ENCODE assay signal across 11 cellular contexts in genomic region chr5:126492939-126493338, GRCh38.
A peak's percentile ranks its signal among the peaks of the same experiment; 100 is the strongest.
DNase-seq lines count a peak whose midpoint lies in the region; ATAC-seq and TF ChIP-seq lines count a peak whose summit lies in the region.
"Had no signal": no experiment of that assay in that cellular context is flagged by ENCODE, and none has a peak within 500 bp of the region (broad histone marks: within the 10 kb centered on the region; RNA-seq: fewer than 3 reads in every experiment).

No MANE protein-coding gene starts in this region.

- H3K4me1 ChIP-seq in OCI-LY7 (ENCODE audit: insufficient read depth, low read length, poor library complexity, severe bottlenecking) (peaks cover 2% of the 10 kb centered on the region), esophagus muscularis mucosa (peaks cover 5 to 33% (median 22%) of the 10 kb centered on the region in 4 donors), gastrocnemius medialis (no peaks in the 10 kb centered on the region)

- 75% methylated on average over 8 of the region's 8 CpGs for WGBS in esophagus muscularis mucosa

- no peaks in the 10 kb centered on the region for H3K9me3 ChIP-seq in OCI-LY7 (ENCODE audit: low read length)
- no peaks in the 10 kb centered on the region for H3K9me3 ChIP-seq in esophagus muscularis mucosa
- no peaks in the 10 kb centered on the region for H3K9me3 ChIP-seq in gastrocnemius medialis
- H3K9me3 ChIP-seq: SJSA1 had no signal

- H3K4me3 ChIP-seq in OCI-LY7 (ENCODE audit: low read depth, low read length, poor library complexity, severe bottlenecking) (no peak overlapping the region), esophagus muscularis mucosa (no peak overlapping the region), gastrocnemius medialis (no peak overlapping the region), coronary artery (no peak overlapping the region)
- H3K4me3 ChIP-seq: SJSA1 had no signal

- DNase-seq in NCI-H1417 (lab: John Stamatoyannopoulos, UW) (peak; percentile 1 to 16 (median 10)), NCI-H1417 treated with DMSO at 0.1 percent for 48 hours (lab: John Stamatoyannopoulos, UW) (no peak), OCI-LY7 (ENCODE audit: low spot score) (no peak), esophagus muscularis mucosa (ENCODE audit: extremely low spot score) (no peak), gastrocnemius medialis (no peak), midbrain (lab: John Stamatoyannopoulos, UW) (no peak), coronary artery (ENCODE audit: low spot score) (no peak)
- DNase-seq: activated T-cell treated with anti-CD3 and anti-CD28 coated beads, Interleukin-2, amount 50 U/mL, for 1 hour; naive B cell had no signal

- no peak overlapping the region for H2AFZ ChIP-seq in OCI-LY7 (ENCODE audit: low read length)

- peak; percentile 44; the same call in 1 of the 2 replicates for TF ChIP-seq CTCF in OCI-LY7 (conservative IDR thresholded peaks at IDR 0.05; ENCODE audit: low read length)
- TF ChIP-seq CTCF in esophagus muscularis mucosa (IDR thresholded peaks at IDR 0.05) = peak in 2 of 3 experiments; percentile 22 to 37
- TF ChIP-seq CTCF in gastrocnemius medialis (IDR thresholded peaks at IDR 0.05 in 4 of 5, conservative IDR thresholded peaks at IDR 0.05 in 1 of 5) = peak in 3 of 5 experiments; percentile 7 to 37 (median 7)
- TF ChIP-seq CTCF in coronary artery (IDR thresholded peaks at IDR 0.05) = no peak

- H3K4me2 ChIP-seq in OCI-LY7 (ENCODE audit: low read length) = no peak overlapping the region

- no peak overlapping the region for H3K27ac ChIP-seq in OCI-LY7 (ENCODE audit: low read depth, low read length, poor library complexity, severe bottlenecking)
- no peak overlapping the region for H3K27ac ChIP-seq in esophagus muscularis mucosa (replicated peaks in 1 of 4)
- no peak overlapping the region for H3K27ac ChIP-seq in gastrocnemius medialis
- no peak overlapping the region for H3K27ac ChIP-seq in coronary artery
- H3K27ac ChIP-seq: SJSA1 had no signal

- H4K20me1 ChIP-seq in OCI-LY7 (ENCODE audit: insufficient read depth, low read length) = no peaks in the 10 kb centered on the region

- intact Hi-C loops in OCI-LY7 (cut with micrococcal nuclease; ENCODE audit: unreplicated experiment) (no loop called here), esophagus muscularis mucosa (cut with DNase I) (loop anchor here (5.0 kb wide), 2 partner anchors 44 to 141 kb away; no protein-coding TSS in a partner anchor), gastrocnemius medialis (cut with DNase I; ENCODE audit: low total_unique reads) (loop anchor here (2.0 kb wide), 1 partner anchor 138 kb away; no protein-coding TSS in a partner anchor)

- no peak for TF ChIP-seq EP300 in esophagus muscularis mucosa (IDR thresholded peaks at IDR 0.05)

- TF ChIP-seq POLR2A in esophagus muscularis mucosa (IDR thresholded peaks at IDR 0.05; ENCODE audit: low read depth) (no peak), gastrocnemius medialis (IDR thresholded peaks at IDR 0.05) (no peak)

- no peaks in the 10 kb centered on the region for H3K9me2 ChIP-seq in OCI-LY7 (ENCODE audit: insufficient read depth, low read length)

- H3K27me3 ChIP-seq in esophagus muscularis mucosa = no peaks in the 10 kb centered on the region
- no peaks in the 10 kb centered on the region for H3K27me3 ChIP-seq in gastrocnemius medialis
- H3K27me3 ChIP-seq: SJSA1 had no signal

- in situ Hi-C loops in gastrocnemius medialis (cut with MboI; ENCODE audit: low sequenced_read_pairs in 4 of 4) = no loop called here

- CTCF ChIA-PET in OCI-LY7 (lab: Charles Lee; ENCODE audit: unreplicated experiment) = no interaction called here

- H3K36me3 ChIP-seq in OCI-LY7 (ENCODE audit: insufficient read depth, low read length) (no peaks in the 10 kb centered on the region), esophagus muscularis mucosa (peaks cover 24 to 75% (median 51%) of the 10 kb centered on the region in 4 donors), gastrocnemius medialis (peaks cover 0 to 15% of the 10 kb centered on the region in 2 donors)

- ATAC-seq in gastrocnemius medialis = no peak
- no peak for ATAC-seq in HG03520 (IDR thresholded peaks at IDR 0.05; ENCODE audit: unreplicated experiment)

- POLR2A ChIA-PET in OCI-LY7 (lab: Charles Lee) = interaction anchor here (0.6 kb wide), 1 partner anchor 42 kb away, joined by 4 read pairs; no protein-coding TSS in a partner anchor

- H3K79me2 ChIP-seq in OCI-LY7 (ENCODE audit: insufficient read depth, low read depth, low read length) = no peaks in the 10 kb centered on the region

- BruUV-seq in OCI-LY7 (replicated peaks; lab: Mats Ljungman, UMichigan) = no TSS peak

Comparison
In these comparisons a context has a peak if more than half of its experiments do, and no peak if none do; other contexts are left out.
1. DNase-seq: peak in NCI-H1417 (3 of 3); none in NCI-H1417 treated with DMSO at 0.1 percent for 48 hours (single experiment), OCI-LY7 (single experiment), esophagus muscularis mucosa (single experiment), gastrocnemius medialis (0 of 2), midbrain (single experiment) and coronary artery (single experiment).